In genomic region chr19:3830841-3831589, GRCh38 we compare ENCODE assay signal across 20 cellular contexts. TPM values are rescaled to one million over a fixed set of nuclear protein-coding genes. Genes with fewer than 3 reads are reported as not detected.
"Had no signal": no experiment of that assay in that cellular context is flagged by ENCODE, and none has a peak within 500 bp of the region (broad histone marks: within the 10 kb centered on the region; RNA-seq: fewer than 3 reads in every experiment).

No MANE protein-coding gene starts in this region.

- H3K27ac ChIP-seq: ascending aorta, epithelial cell of prostate, heart left ventricle, lower lobe of right lung, tibial nerve, vagina, VCaP had no signal

- H3K4me3 ChIP-seq: ascending aorta, heart left ventricle, lower lobe of right lung, tibial nerve, vagina had no signal

- H3K27me3 ChIP-seq: ascending aorta, vagina had no signal

- DNase-seq: activated CD4-positive, alpha-beta T cell treated with anti-CD3 and anti-CD28 coated beads, Interleukin-2, amount 50 U/mL, for 48 hours; activated naive CD4-positive, alpha-beta T cell treated with Interleukin-2 at 50 U/mL for 16 hours; dermis blood vessel endothelial cell; foreskin melanocyte; heart left ventricle; immature natural killer cell; lower lobe of right lung; stimulated activated CD4-positive, alpha-beta T cell treated with anti-CD3 and anti-CD28 coated beads, Interleukin-15, amount 100 ng/mL, for 24 hours; stimulated activated CD4-positive, alpha-beta T cell treated with anti-CD3 and anti-CD28 coated beads, Interleukin-4, amount 100 ng/mL, for 1 hour; stimulated activated naive B cell treated with anti-CD40 and anti-IgM and Interleukin-4, amounts not matched to agents 10 μg/mL and 1 μg/mL and 100 μg/mL, for 72 hours had no signal

- H3K4me1 ChIP-seq: ascending aorta, lower lobe of right lung, tibial nerve, vagina had no signal

- ATAC-seq: activated T-helper 17 cell treated with anti-CD3 and anti-CD28 coated beads, Interleukin-2, amount 50 U/mL, for 72 hours; heart left ventricle; lower lobe of right lung; stimulated activated naive B cell treated with anti-CD40 and anti-IgM and Interleukin-4, amounts not matched to agents 10 μg/mL and 1 μg/mL and 100 μg/mL, for 72 hours had no signal

- H3K9me3 ChIP-seq: ascending aorta, heart left ventricle, lower lobe of right lung, tibial nerve, vagina had no signal

- H3K36me3 ChIP-seq: ascending aorta, heart left ventricle, lower lobe of right lung, tibial nerve, vagina had no signal

RNA-seq across cellular contexts. Expression of gene ZFR2, which starts 37.8 kb away (rescaled TPM):
- total RNA-seq: ascending aorta, chondrocyte, fibroblast of lung, tibial nerve, vagina had no signal
- polyA plus RNA-seq: fibroblast of lung had no signal

RNA-seq across cellular contexts. Expression of gene MATK, which starts 44.8 kb away (rescaled TPM):
- total RNA-seq: ascending aorta, chondrocyte had no signal
- polyA plus RNA-seq: fibroblast of lung had no signal

RNA-seq across cellular contexts. Expression of gene ATCAY, which starts 49.5 kb away (rescaled TPM):
- total RNA-seq: activated T-helper 17 cell treated with anti-CD3 and anti-CD28 coated beads, Interleukin-2, amount 50 U/mL, for 72 hours; ascending aorta; chondrocyte; dermis blood vessel endothelial cell; fibroblast of lung; heart left ventricle; lower lobe of right lung; mesothelial cell of epicardium; renal cortical epithelial cell; tibial nerve had no signal
- polyA plus RNA-seq: heart left ventricle, immature natural killer cell had no signal

RNA-seq across cellular contexts. Expression of gene RAX2, which starts 59.0 kb away (rescaled TPM):
- total RNA-seq: activated T-helper 17 cell treated with anti-CD3 and anti-CD28 coated beads, Interleukin-2, amount 50 U/mL, for 72 hours; ascending aorta; chondrocyte; dermis blood vessel endothelial cell; fibroblast of lung; heart left ventricle; lower lobe of right lung; mesothelial cell of epicardium; renal cortical epithelial cell; tibial nerve; vagina had no signal
- polyA plus RNA-seq: fibroblast of lung, heart left ventricle, immature natural killer cell had no signal
